In the genomic region with DNA sequence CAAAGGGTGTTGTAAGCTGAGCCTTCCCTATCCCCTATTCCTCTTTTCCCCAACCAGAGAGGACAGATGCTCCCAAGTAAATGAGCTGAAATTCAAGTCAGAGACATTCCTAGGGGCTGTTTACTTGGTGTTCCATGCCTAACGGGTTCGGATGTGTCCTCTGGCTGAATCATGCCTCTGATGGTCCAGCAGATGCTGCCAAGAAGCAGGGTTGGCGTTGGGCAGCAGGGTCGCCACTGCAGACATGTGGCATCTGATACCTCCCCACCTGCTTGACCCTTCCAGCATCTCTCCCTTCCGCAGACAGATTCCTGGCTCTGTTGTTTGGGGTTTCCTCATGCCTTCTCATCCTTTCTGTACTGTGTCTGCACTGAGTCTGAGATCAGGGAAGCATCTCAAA, we compare ENCODE assay signal across 25 cellular contexts.
DNase-seq lines count a peak whose midpoint lies in the region; ATAC-seq, FAIRE-seq and TF ChIP-seq lines count a peak whose summit lies in the region.
"Had no signal": no experiment of that assay in that cellular context is flagged by ENCODE, and none has a peak within 500 bp of the region (broad histone marks: within the 10 kb centered on the region; RNA-seq: fewer than 3 reads in every experiment).

No MANE protein-coding gene starts in this region.

- H3K4me3 ChIP-seq in HepG2 (replicated peaks in 1 of 3; ENCODE audit: insufficient read depth in 1 of 3, low read depth in 2 of 3, low read length in 3 of 3), result no peak overlapping the region
- no peak overlapping the region for H3K4me3 ChIP-seq in right lobe of liver
- no peak overlapping the region for H3K4me3 ChIP-seq in psoas muscle
- H3K4me3 ChIP-seq in skeletal muscle tissue (ENCODE audit: low read length in 3 of 3), result peak overlapping the region in 1 of 3 donors; percentile 24
- H3K4me3 ChIP-seq: BLaER1 treated with 17β-estradiol and CSF1 and Interleukin-3, amounts not matched to agents 10 nM and 100 nM; GM12878; GM23248 had no signal

- H3K4me1 ChIP-seq in HepG2 (ENCODE audit: insufficient read depth, low read length), result peaks cover 52% of the 10 kb centered on the region
- H3K4me1 ChIP-seq in right lobe of liver, result peaks cover 0 to 28% (median 12%) of the 10 kb centered on the region in 4 donors
- peaks cover 47% of the 10 kb centered on the region for H3K4me1 ChIP-seq in psoas muscle
- H3K4me1 ChIP-seq in skeletal muscle tissue (ENCODE audit: control insufficient read depth in 3 of 3, insufficient read depth in 3 of 3, low read length in 3 of 3), result peaks cover 64 to 74% (median 66%) of the 10 kb centered on the region in 3 donors

- no peak for TF ChIP-seq EP300 in HepG2 (IDR thresholded peaks at IDR 0.05; ENCODE audit: low read depth in 2 of 2, low read length in 2 of 2)
- no peak for TF ChIP-seq EP300 in HepG2 (CRISPR knock-in tag; IDR thresholded peaks at IDR 0.05; ENCODE audit: borderline replicate concordance)

- H3K27me3 ChIP-seq in HepG2 (ENCODE audit: control insufficient read depth in 1 of 2, insufficient read depth in 2 of 2, low read length in 2 of 2), result peaks cover 0 to 6% of the 10 kb centered on the region in 2 experiments; a peak in 1 of 5 replicates
- no peaks in the 10 kb centered on the region for H3K27me3 ChIP-seq in right lobe of liver
- no peaks in the 10 kb centered on the region for H3K27me3 ChIP-seq in psoas muscle (ENCODE audit: insufficient read depth in 3 of 3, low read length in 2 of 3)
- no peaks in the 10 kb centered on the region for H3K27me3 ChIP-seq in skeletal muscle tissue (ENCODE audit: control insufficient read depth in 3 of 3, insufficient read depth in 3 of 3, low read length in 3 of 3)
- H3K27me3 ChIP-seq: BLaER1 treated with 17β-estradiol and CSF1 and Interleukin-3, amounts not matched to agents 10 nM and 100 nM had no signal

- no peak overlapping the region for H3K9ac ChIP-seq in HepG2 (ENCODE audit: insufficient read depth, low read depth, low read length)
- peak overlapping the region in 1 of 3 donors; percentile 40 for H3K9ac ChIP-seq in skeletal muscle tissue (ENCODE audit: low read depth in 1 of 3, low read length in 3 of 3)
- H3K9ac ChIP-seq: BLaER1 treated with 17β-estradiol and CSF1 and Interleukin-3, amounts not matched to agents 10 nM and 100 nM; GM23248 had no signal

- DNase-seq in HepG2 (ENCODE audit: low spot score), result no peak
- no peak for DNase-seq in right lobe of liver
- DNase-seq in left kidney (ENCODE audit: low read depth, low spot score), result peak; percentile 78
- DNase-seq in psoas muscle, result peak; percentile 75 to 91
- no peak for DNase-seq in Right ventricle myocardium inferior (ENCODE audit: missing footprints)
- DNase-seq: AML-193; CD4-positive, alpha-beta T cell; GDM1; GM23248; H7; KG1; MM.1S; NCI-H2029; NCI-H2227 treated with DMSO at 0.1 percent for 48 hours; NCI-H526 treated with DMSO at 0.1 percent for 48 hours; RPMI8226; SHP77; SW 1271 had no signal

- CTCF ChIA-PET in HepG2 (lab: Yijun Ruan, JAX; ENCODE audit: low intra/inter-chr PET ratio, low total read pairs), result no interaction called here

- TF ChIP-seq POLR2A in HepG2 (IDR thresholded peaks at IDR 0.05; ENCODE audit: insufficient read depth in 1 of 2, low read depth in 2 of 2, low read length in 2 of 2) (no peak), right lobe of liver (IDR thresholded peaks at IDR 0.05) (no peak)

- TF ChIP-seq CTCF in HepG2 (CRISPR knock-in tag; IDR thresholded peaks at IDR 0.05) (no peak), right lobe of liver (IDR thresholded peaks at IDR 0.05) (no peak), psoas muscle (IDR thresholded peaks at IDR 0.05) (no peak)

- in situ Hi-C loops in HepG2 (cut with HindIII; ENCODE audit: extremely low pct_ligation_motif_present, low pct_unique_long_range_greater_than_20kb), result no loop called here

- FAIRE-seq in HepG2 (lab: Jason Lieb, UNC), result no peak
- FAIRE-seq: D721Med, GM12878, HTR-8/SVneo had no signal

- no TSS peak for BruUV-seq in HepG2 (replicated peaks; lab: Mats Ljungman, UMichigan)

- TF ChIP-seq RAD21 in HepG2 (CRISPR knock-in tag; IDR thresholded peaks at IDR 0.05), result no peak

- WGBS in HepG2 (ENCODE audit: low lambda C conversion rate), result 75% methylated on average over 5 of the region's 5 CpGs
- WGBS in right lobe of liver (ENCODE audit: insufficient coverage, low coverage, low lambda C conversion rate, missing lambda C conversion rate), result 20% methylated on average over 1 of the region's 5 CpGs
- 31 to 39% (median 33%) methylated on average over 5 of the region's 5 CpGs for WGBS in psoas muscle, 3 donors

- no peak overlapping the region for H3K4me2 ChIP-seq in HepG2 (ENCODE audit: low read depth, low read length)
- H3K4me2 ChIP-seq: BLaER1 treated with 17β-estradiol and CSF1 and Interleukin-3, amounts not matched to agents 10 nM and 100 nM had no signal

- no peaks in the 10 kb centered on the region for H3K36me3 ChIP-seq in HepG2 (replicated peaks in 1 of 2; ENCODE audit: control insufficient read depth in 1 of 2, insufficient read depth in 2 of 2, low read length in 2 of 2)
- no peaks in the 10 kb centered on the region for H3K36me3 ChIP-seq in right lobe of liver
- no peaks in the 10 kb centered on the region for H3K36me3 ChIP-seq in psoas muscle (ENCODE audit: insufficient read depth in 1 of 2, low read depth in 1 of 2)
- H3K36me3 ChIP-seq in skeletal muscle tissue (ENCODE audit: control insufficient read depth in 3 of 3, insufficient read depth in 3 of 3, low read length in 3 of 3), result no peaks in the 10 kb centered on the region
- H3K36me3 ChIP-seq: BLaER1 treated with 17β-estradiol and CSF1 and Interleukin-3, amounts not matched to agents 10 nM and 100 nM had no signal

- H3K27ac ChIP-seq in HepG2 (ENCODE audit: extremely low read length, insufficient read depth, low read length), result no peak overlapping the region
- H3K27ac ChIP-seq in right lobe of liver, result no peak overlapping the region
- H3K27ac ChIP-seq in psoas muscle, result peak overlapping the region; percentile 87
- H3K27ac ChIP-seq in skeletal muscle tissue (ENCODE audit: low read depth, low read length), result peak overlapping the region; percentile 82
- H3K27ac ChIP-seq: BLaER1 treated with 17β-estradiol and CSF1 and Interleukin-3, amounts not matched to agents 10 nM and 100 nM; GM23248 had no signal

- no peaks in the 10 kb centered on the region for H3K79me2 ChIP-seq in HepG2 (ENCODE audit: insufficient read depth, low read length)

- POLR2A ChIA-PET in HepG2 (lab: Yijun Ruan, JAX), result interaction anchor here (1.1 kb wide), 1 partner anchor 257 kb away, joined by 3 read pairs; a partner anchor contains a TSS

- intact Hi-C loops in HepG2 (cut with micrococcal nuclease; ENCODE audit: unreplicated experiment) (no loop called here), right lobe of liver (cut with DNase I) (no loop called here), psoas muscle (cut with DNase I) (no loop called here), Right ventricle myocardium inferior (cut with DNase I) (no loop called here)

- no peak for ATAC-seq in HepG2
- ATAC-seq in right lobe of liver, result no peak
- ATAC-seq in psoas muscle, result peak; percentile 77 to 88 (median 85)
- ATAC-seq in Right ventricle myocardium inferior, result no peak
- no peak for ATAC-seq in GM18909 (IDR thresholded peaks at IDR 0.05; ENCODE audit: poor library complexity, unreplicated experiment)
- ATAC-seq in GM21515 (IDR thresholded peaks at IDR 0.05; ENCODE audit: unreplicated experiment), result no peak
- ATAC-seq: GM12878 had no signal

- H2AFZ ChIP-seq in HepG2 (ENCODE audit: low read length), result no peak overlapping the region
- H2AFZ ChIP-seq: GM23248 had no signal

- H3K9me3 ChIP-seq in HepG2 (ENCODE audit: low read length) (no peaks in the 10 kb centered on the region), right lobe of liver (no peaks in the 10 kb centered on the region), psoas muscle (no peaks in the 10 kb centered on the region), skeletal muscle tissue (ENCODE audit: control insufficient read depth in 3 of 3, low read length in 3 of 3) (no peaks in the 10 kb centered on the region)
- H3K9me3 ChIP-seq: BLaER1 treated with 17β-estradiol and CSF1 and Interleukin-3, amounts not matched to agents 10 nM and 100 nM had no signal

- H4K20me1 ChIP-seq in HepG2 (ENCODE audit: insufficient read depth, low read length), result no peaks in the 10 kb centered on the region
- H4K20me1 ChIP-seq: BLaER1 treated with 17β-estradiol and CSF1 and Interleukin-3, amounts not matched to agents 10 nM and 100 nM had no signal

TF ChIP-seq in HepG2, 621 proteins besides CTCF, POLR2A, EP300 and RAD21:
- no peak for TF ChIP-seq THAP11 (CRISPR knock-in tag; IDR thresholded peaks at IDR 0.05)
- TF ChIP-seq KLF15 (CRISPR knock-in tag; IDR thresholded peaks at IDR 0.05; ENCODE audit: borderline replicate concordance), result no peak
- TF ChIP-seq HMG20A (CRISPR knock-in tag; IDR thresholded peaks at IDR 0.05; ENCODE audit: borderline replicate concordance), result no peak
- 0 out of 2 replicates have a peak, but pooled peaks have one; percentile 17 for TF ChIP-seq GFI1 (CRISPR knock-in tag; IDR thresholded peaks at IDR 0.05; ENCODE audit: borderline replicate concordance)
- 0 out of 2 replicates have a peak, but pooled peaks have one; percentile 12 for TF ChIP-seq TRIM24 (CRISPR knock-in tag; IDR thresholded peaks at IDR 0.05)

Comparison
In these comparisons a context has a peak if more than half of its experiments do, and no peak if none do; other contexts are left out.
1. ATAC-seq: peak in psoas muscle (4 of 4); none in HepG2 (single experiment), right lobe of liver (0 of 4), Right ventricle myocardium inferior (single experiment), GM18909 (single experiment) and GM21515 (single experiment).
2. DNase-seq: peak in left kidney (single experiment) and psoas muscle (2 of 2); none in HepG2 (single experiment), right lobe of liver (0 of 3) and Right ventricle myocardium inferior (single experiment).
3. H3K27ac ChIP-seq: peak in psoas muscle (single experiment) and skeletal muscle tissue (single experiment); none in HepG2 (single experiment) and right lobe of liver (0 of 3).